ENCODE assay signal across 8 cellular contexts in genomic region chr20:3751664-3752385, GRCh38. TPM values are rescaled to one million over a fixed set of nuclear protein-coding genes. Genes with fewer than 3 reads are reported as not detected.
DNase-seq lines count a peak whose midpoint lies in the region; ATAC-seq, FAIRE-seq and TF ChIP-seq lines count a peak whose summit lies in the region.

No MANE protein-coding gene starts in this region.

- no peak overlapping the region for H3K27ac ChIP-seq in right lobe of liver

- H3K9me3 ChIP-seq in right lobe of liver = no peaks in the 10 kb centered on the region

- intact Hi-C loops in right lobe of liver (cut with DNase I) = no loop called here

- no peak for TF ChIP-seq POLR2A in right lobe of liver (IDR thresholded peaks at IDR 0.05)

- DNase-seq in DMS79 treated with DMSO at 0.1 percent for 48 hours (lab: John Stamatoyannopoulos, UW) (peak; percentile 85), T-helper 1 cell (peak; percentile 22 to 60 (median 46)), bronchial epithelial cell (ENCODE audit: low read depth) (peak; percentile 45), right lobe of liver (peak in 2 of 3 donors; percentile 74 to 75), NCI-H446 treated with DMSO at 0.1 percent for 48 hours (lab: John Stamatoyannopoulos, UW) (no peak)
- DNase-seq in stimulated activated CD8-positive, alpha-beta memory T cell treated with anti-CD3 and anti-CD28 coated beads, Interleukin-12 subunit alpha, Interleukin-12 subunit beta, amount 100 ng/mL, for 4 hours (ENCODE audit: low read depth) = peak; percentile 8

- ATAC-seq in right lobe of liver = peak; percentile 52 to 78 (median 75)
- ATAC-seq in GM18873 (IDR thresholded peaks at IDR 0.05; ENCODE audit: low FRiP score, unreplicated experiment) = no peak
- no peak for ATAC-seq in HG02938 (IDR thresholded peaks at IDR 0.05; ENCODE audit: unreplicated experiment)

- H3K4me1 ChIP-seq in right lobe of liver = peaks cover 0 to 23% (median 0%) of the 10 kb centered on the region in 4 donors

- 27% methylated on average over 23 of the region's 96 CpGs for WGBS in right lobe of liver (ENCODE audit: insufficient coverage, low coverage, low lambda C conversion rate, missing lambda C conversion rate)

- TF ChIP-seq CTCF in bronchial epithelial cell (IDR thresholded peaks at IDR 0.05; ENCODE audit: insufficient read depth, low read length, severe bottlenecking) (no peak), right lobe of liver (IDR thresholded peaks at IDR 0.05) (no peak)

- H3K4me3 ChIP-seq in bronchial epithelial cell (ENCODE audit: low read depth, low read length) = peak overlapping the region; percentile 32
- peak overlapping the region; percentile 39 to 49 (median 41) for H3K4me3 ChIP-seq in right lobe of liver

- H3K36me3 ChIP-seq in bronchial epithelial cell (ENCODE audit: control insufficient read depth, insufficient read depth, low read length) (no peaks in the 10 kb centered on the region), right lobe of liver (no peaks in the 10 kb centered on the region)

- no peak for FAIRE-seq in bronchial epithelial cell (lab: Jason Lieb, UNC)

- H3K27me3 ChIP-seq in bronchial epithelial cell (ENCODE audit: control insufficient read depth, insufficient read depth, low read length) (peaks cover 19% of the 10 kb centered on the region), right lobe of liver (peaks cover 0 to 6% of the 10 kb centered on the region in 2 donors)

RNA-seq across cellular contexts. Expression of gene ADISSP, which starts 15.7 kb away (rescaled TPM):
- 15.0 and 15.4 TPM in 2 replicates for total RNA-seq in bronchial epithelial cell
- total RNA-seq in right lobe of liver = 10 to 100 TPM in 3 of 6 experiments, 1 to 10 TPM in 3; 9.6 to 11.7 (median 9.9) TPM

RNA-seq across cellular contexts. Expression of gene HSPA12B, which starts 19.3 kb away (rescaled TPM):
- total RNA-seq in bronchial epithelial cell (not detected in 2 replicates), right lobe of liver (1 to 10 TPM in 3 of 6 experiments, under 1 TPM in 3; 0.46 to 2.2 (median 0.97) TPM)

RNA-seq across cellular contexts. Expression of gene SPEF1, which starts 29.4 kb away (rescaled TPM):
- total RNA-seq in bronchial epithelial cell = under 0.01 TPM in 1 of 2 replicates, not detected in the other
- not detected for total RNA-seq in right lobe of liver

RNA-seq across cellular contexts. Expression of gene CENPB, which starts 34.7 kb away (rescaled TPM):
- total RNA-seq in bronchial epithelial cell = 67.8 and 87.4 TPM in 2 replicates
- total RNA-seq in right lobe of liver = 10 to 100 TPM; 27.8 to 43.1 (median 31.6) TPM

RNA-seq across cellular contexts. Expression of gene SIGLEC1, which starts 39.4 kb away (rescaled TPM):
- total RNA-seq in bronchial epithelial cell (not detected in 2 replicates), right lobe of liver (10 to 100 TPM in 2 of 6 experiments, 1 to 10 TPM in 4; 2.6 to 13.9 (median 5.7) TPM)

Comparison
In these comparisons a context has a peak if more than half of its experiments do, and no peak if none do; other contexts are left out.
1. ATAC-seq: peak in right lobe of liver (4 of 4); none in GM18873 (single experiment) and HG02938 (single experiment).